In genomic region chr6:16836186-16836981, GRCh38 we compare ENCODE assay signal across 8 cellular contexts.
DNase-seq lines count a peak whose midpoint lies in the region; ATAC-seq and TF ChIP-seq lines count a peak whose summit lies in the region.

No MANE protein-coding gene starts in this region.

- intact Hi-C loops in gastrocnemius medialis (cut with DNase I; ENCODE audit: low total_unique reads) (no loop called here), ovary (cut with DNase I) (no loop called here)

- in situ Hi-C loops in gastrocnemius medialis (cut with MboI; ENCODE audit: low sequenced_read_pairs in 4 of 4), result no loop called here

- H3K4me3 ChIP-seq in BJ (ENCODE audit: low read depth, low read length) (peak overlapping the region; percentile 16), gastrocnemius medialis (peak overlapping the region; percentile 19 to 48 (median 36)), ovary (no peak overlapping the region)

- TF ChIP-seq POLR2A in gastrocnemius medialis (IDR thresholded peaks at IDR 0.05), result no peak
- no peak for TF ChIP-seq POLR2A in ovary (IDR thresholded peaks at IDR 0.05)

- peaks cover 4 to 16% of the 10 kb centered on the region in 2 donors for H3K4me1 ChIP-seq in gastrocnemius medialis
- no peaks in the 10 kb centered on the region for H3K4me1 ChIP-seq in ovary (ENCODE audit: insufficient read depth)

- peak overlapping the region in 2 of 4 donors; percentile 39 to 41 for H3K27ac ChIP-seq in gastrocnemius medialis
- no peak overlapping the region for H3K27ac ChIP-seq in ovary

- H3K27me3 ChIP-seq in BJ (ENCODE audit: control insufficient read depth, insufficient read depth, low read length), result no peaks in the 10 kb centered on the region
- H3K27me3 ChIP-seq in gastrocnemius medialis, result no peaks in the 10 kb centered on the region
- H3K27me3 ChIP-seq in ovary, result no peaks in the 10 kb centered on the region

- peak; percentile 68 for ATAC-seq in GM19328 (IDR thresholded peaks at IDR 0.05; ENCODE audit: unreplicated experiment)
- peak; percentile 87 for ATAC-seq in HG03196 (IDR thresholded peaks at IDR 0.05; ENCODE audit: unreplicated experiment)
- ATAC-seq in gastrocnemius medialis, result peak; percentile 56 to 88

- H3K36me3 ChIP-seq in BJ (ENCODE audit: control insufficient read depth, insufficient read depth, low read length) (no peaks in the 10 kb centered on the region), gastrocnemius medialis (no peaks in the 10 kb centered on the region), ovary (no peaks in the 10 kb centered on the region)

- TF ChIP-seq EP300 in ovary (IDR thresholded peaks at IDR 0.05), result no peak

- no peak for TF ChIP-seq CTCF in BJ (IDR thresholded peaks at IDR 0.05; ENCODE audit: insufficient read depth, low read depth, low read length)
- no peak for TF ChIP-seq CTCF in gastrocnemius medialis (IDR thresholded peaks at IDR 0.05 in 4 of 5, conservative IDR thresholded peaks at IDR 0.05 in 1 of 5)
- TF ChIP-seq CTCF in ovary (IDR thresholded peaks at IDR 0.05), result no peak

- CTCF ChIA-PET in BJ (lab: Yijun Ruan, JAX), result interaction anchor here (0.7 to 1.6 kb wide), 6 partner anchors 12 to 250 kb away, joined by 3 to 8 read pairs (median 3); no protein-coding TSS in a partner anchor

- POLR2A ChIA-PET in BJ (lab: Charles Lee), result interaction anchor here (0.7 kb wide), 1 partner anchor 93 kb away, joined by 5 read pairs; no protein-coding TSS in a partner anchor

- WGBS in ovary, 3 donors, result 18 to 38% (median 32%) methylated on average over 8 of the region's 8 CpGs

- DNase-seq in BJ (ENCODE audit: low read depth) (peak; percentile 4), cerebellar cortex (ENCODE audit: low spot score) (peak; percentile 2), gastrocnemius medialis (no peak), ovary (no peak), NCI-H1436 (lab: John Stamatoyannopoulos, UW) (no peak), globus pallidus (ENCODE audit: low spot score) (no peak)

- H3K9me3 ChIP-seq in gastrocnemius medialis (no peaks in the 10 kb centered on the region), ovary (no peaks in the 10 kb centered on the region)

Comparison
In these comparisons a context has a peak if more than half of its experiments do, and no peak if none do; other contexts are left out.
1. DNase-seq: peak in BJ (single experiment) and cerebellar cortex (single experiment); none in gastrocnemius medialis (0 of 2), ovary (0 of 5), NCI-H1436 (single experiment) and globus pallidus (single experiment).
2. Peak in every context shown above with its lines, with median percentiles within 50 percentile points of each other: ATAC-seq.